Comparison of ENCODE assay signal across 1 cellular context in genomic region chr1:47843059-47843458, GRCh38.
TF ChIP-seq lines count a peak whose summit lies in the region.

No MANE protein-coding gene starts in this region.

TF ChIP-seq in WTC11, 78 proteins besides CTCF, POLR2A, EP300 and RAD21 (continued from another document):
- TF ChIP-seq ZNF425 (CRISPR knock-in tag; conservative IDR thresholded peaks at IDR 0.05), result no peak
- no peak for TF ChIP-seq USF1 (CRISPR knock-in tag; IDR thresholded peaks at IDR 0.05)
- no peak for TF ChIP-seq FOXP4 (CRISPR knock-in tag; IDR thresholded peaks at IDR 0.05)
